Comparison of ENCODE assay signal across 1 cellular context in the genomic region with DNA sequence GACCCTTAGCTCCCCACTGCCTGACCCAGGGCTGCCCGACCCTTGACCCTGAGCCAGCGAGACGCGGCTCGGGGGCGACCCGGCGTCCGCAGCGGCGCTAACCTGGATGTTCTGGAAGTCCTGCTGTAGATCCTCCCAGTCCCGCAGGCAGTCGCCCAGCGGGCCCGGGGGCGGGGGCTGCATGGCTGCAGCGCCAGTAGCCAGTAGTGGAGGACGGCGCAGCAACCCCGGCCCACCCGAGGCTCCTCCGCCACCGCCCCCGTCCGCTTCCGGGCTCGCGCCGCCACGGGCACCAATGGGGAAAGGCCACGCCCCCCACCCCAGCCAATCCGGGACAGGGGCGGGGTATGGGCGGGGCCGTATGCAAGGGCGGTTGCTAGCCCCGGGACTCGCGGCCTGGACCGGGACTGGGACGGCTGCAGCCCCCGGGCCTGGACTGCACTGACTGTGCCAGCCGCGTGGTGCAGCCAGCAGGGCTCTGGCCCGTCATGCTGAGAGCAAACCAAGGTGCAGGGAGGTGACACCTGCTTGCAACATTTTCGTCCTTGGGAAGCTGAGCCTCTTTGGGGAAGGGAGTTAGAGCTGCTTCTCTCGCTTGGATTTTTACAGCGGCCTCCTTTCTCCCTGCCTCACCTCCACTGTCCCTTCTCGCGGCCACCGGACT.
A peak's percentile ranks its signal among the peaks of the same experiment; 100 is the strongest.
TF ChIP-seq lines count a peak whose summit lies in the region.

A gene (minus strand): TSS at position 208 of the 664 bp plus-strand sequence. CDS start 25 bp downstream, at position 183.

TF ChIP-seq in HepG2, 621 proteins besides CTCF, POLR2A, EP300 and RAD21 (continued from another document and continues in another):
- TF ChIP-seq ZNF652 (CRISPR knock-in tag; IDR thresholded peaks at IDR 0.05; ENCODE audit: borderline replicate concordance, low read depth): no peak
- no peak; the same call in none of the 2 replicates for TF ChIP-seq ZNF746 (CRISPR knock-in tag; IDR thresholded peaks at IDR 0.05)
- TF ChIP-seq NFKB2 (CRISPR knock-in tag; IDR thresholded peaks at IDR 0.05; ENCODE audit: borderline replicate concordance): 0 out of 2 replicates have a peak, but pooled peaks have one; percentile 71
- TF ChIP-seq, protein P1, sequence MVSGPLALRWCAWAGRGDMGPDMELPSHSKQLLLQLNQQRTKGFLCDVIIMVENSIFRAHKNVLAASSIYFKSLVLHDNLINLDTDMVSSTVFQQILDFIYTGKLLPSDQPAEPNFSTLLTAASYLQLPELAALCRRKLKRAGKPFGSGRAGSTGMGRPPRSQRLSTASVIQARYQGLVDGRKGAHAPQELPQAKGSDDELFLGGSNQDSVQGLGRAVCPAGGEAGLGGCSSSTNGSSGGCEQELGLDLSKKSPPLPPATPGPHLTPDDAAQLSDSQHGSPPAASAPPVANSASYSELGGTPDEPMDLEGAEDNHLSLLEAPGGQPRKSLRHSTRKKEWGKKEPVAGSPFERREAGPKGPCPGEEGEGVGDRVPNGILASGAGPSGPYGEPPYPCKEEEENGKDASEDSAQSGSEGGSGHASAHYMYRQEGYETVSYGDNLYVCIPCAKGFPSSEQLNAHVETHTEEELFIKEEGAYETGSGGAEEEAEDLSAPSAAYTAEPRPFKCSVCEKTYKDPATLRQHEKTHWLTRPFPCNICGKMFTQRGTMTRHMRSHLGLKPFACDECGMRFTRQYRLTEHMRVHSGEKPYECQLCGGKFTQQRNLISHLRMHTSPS (CRISPR knock-in tag; IDR thresholded peaks at IDR 0.05; ENCODE audit: low read depth): peak; percentile 68; the same call in 1 of the 2 replicates
- peak; percentile 94 for TF ChIP-seq SP4 (CRISPR knock-in tag; IDR thresholded peaks at IDR 0.05)
- no peak for TF ChIP-seq ZSCAN12 (CRISPR knock-in tag; IDR thresholded peaks at IDR 0.05)
- TF ChIP-seq, protein P2, sequence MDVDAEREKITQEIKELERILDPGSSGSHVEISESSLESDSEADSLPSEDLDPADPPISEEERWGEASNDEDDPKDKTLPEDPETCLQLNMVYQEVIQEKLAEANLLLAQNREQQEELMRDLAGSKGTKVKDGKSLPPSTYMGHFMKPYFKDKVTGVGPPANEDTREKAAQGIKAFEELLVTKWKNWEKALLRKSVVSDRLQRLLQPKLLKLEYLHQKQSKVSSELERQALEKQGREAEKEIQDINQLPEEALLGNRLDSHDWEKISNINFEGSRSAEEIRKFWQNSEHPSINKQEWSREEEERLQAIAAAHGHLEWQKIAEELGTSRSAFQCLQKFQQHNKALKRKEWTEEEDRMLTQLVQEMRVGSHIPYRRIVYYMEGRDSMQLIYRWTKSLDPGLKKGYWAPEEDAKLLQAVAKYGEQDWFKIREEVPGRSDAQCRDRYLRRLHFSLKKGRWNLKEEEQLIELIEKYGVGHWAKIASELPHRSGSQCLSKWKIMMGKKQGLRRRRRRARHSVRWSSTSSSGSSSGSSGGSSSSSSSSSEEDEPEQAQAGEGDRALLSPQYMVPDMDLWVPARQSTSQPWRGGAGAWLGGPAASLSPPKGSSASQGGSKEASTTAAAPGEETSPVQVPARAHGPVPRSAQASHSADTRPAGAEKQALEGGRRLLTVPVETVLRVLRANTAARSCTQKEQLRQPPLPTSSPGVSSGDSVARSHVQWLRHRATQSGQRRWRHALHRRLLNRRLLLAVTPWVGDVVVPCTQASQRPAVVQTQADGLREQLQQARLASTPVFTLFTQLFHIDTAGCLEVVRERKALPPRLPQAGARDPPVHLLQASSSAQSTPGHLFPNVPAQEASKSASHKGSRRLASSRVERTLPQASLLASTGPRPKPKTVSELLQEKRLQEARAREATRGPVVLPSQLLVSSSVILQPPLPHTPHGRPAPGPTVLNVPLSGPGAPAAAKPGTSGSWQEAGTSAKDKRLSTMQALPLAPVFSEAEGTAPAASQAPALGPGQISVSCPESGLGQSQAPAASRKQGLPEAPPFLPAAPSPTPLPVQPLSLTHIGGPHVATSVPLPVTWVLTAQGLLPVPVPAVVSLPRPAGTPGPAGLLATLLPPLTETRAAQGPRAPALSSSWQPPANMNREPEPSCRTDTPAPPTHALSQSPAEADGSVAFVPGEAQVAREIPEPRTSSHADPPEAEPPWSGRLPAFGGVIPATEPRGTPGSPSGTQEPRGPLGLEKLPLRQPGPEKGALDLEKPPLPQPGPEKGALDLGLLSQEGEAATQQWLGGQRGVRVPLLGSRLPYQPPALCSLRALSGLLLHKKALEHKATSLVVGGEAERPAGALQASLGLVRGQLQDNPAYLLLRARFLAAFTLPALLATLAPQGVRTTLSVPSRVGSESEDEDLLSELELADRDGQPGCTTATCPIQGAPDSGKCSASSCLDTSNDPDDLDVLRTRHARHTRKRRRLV (CRISPR knock-in tag; IDR thresholded peaks at IDR 0.05): peak; percentile 75; the same call in 1 of the 2 replicates
- TF ChIP-seq RFXAP (CRISPR knock-in tag; IDR thresholded peaks at IDR 0.05; ENCODE audit: borderline replicate concordance): peak; percentile 98
- no peak for TF ChIP-seq ZNF780A (CRISPR knock-in tag; IDR thresholded peaks at IDR 0.05)
- TF ChIP-seq ONECUT2 (CRISPR knock-in tag; IDR thresholded peaks at IDR 0.05): no peak
- TF ChIP-seq, protein P3, sequence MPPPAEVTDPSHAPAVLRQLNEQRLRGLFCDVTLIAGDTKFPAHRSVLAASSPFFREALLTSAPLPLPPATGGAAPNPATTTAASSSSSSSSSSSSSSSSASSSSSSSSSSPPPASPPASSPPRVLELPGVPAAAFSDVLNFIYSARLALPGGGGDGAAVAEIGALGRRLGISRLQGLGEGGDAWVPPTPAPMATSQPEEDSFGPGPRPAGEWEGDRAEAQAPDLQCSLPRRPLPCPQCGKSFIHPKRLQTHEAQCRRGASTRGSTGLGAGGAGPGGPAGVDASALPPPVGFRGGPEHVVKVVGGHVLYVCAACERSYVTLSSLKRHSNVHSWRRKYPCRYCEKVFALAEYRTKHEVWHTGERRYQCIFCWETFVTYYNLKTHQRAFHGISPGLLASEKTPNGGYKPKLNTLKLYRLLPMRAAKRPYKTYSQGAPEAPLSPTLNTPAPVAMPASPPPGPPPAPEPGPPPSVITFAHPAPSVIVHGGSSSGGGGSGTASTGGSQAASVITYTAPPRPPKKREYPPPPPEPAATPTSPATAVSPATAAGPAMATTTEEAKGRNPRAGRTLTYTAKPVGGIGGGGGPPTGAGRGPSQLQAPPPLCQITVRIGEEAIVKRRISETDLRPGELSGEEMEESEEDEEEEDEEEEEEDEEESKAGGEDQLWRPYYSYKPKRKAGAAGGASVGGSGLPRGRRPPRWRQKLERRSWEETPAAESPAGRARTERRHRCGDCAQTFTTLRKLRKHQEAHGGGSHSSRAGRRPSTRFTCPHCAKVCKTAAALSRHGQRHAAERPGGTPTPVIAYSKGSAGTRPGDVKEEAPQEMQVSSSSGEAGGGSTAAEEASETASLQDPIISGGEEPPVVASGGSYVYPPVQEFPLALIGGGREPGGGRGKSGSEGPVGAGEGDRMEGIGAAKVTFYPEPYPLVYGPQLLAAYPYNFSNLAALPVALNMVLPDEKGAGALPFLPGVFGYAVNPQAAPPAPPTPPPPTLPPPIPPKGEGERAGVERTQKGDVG (CRISPR knock-in tag; IDR thresholded peaks at IDR 0.05; ENCODE audit: borderline replicate concordance): no peak
- no peak for TF ChIP-seq U2AF1 (optimal IDR thresholded peaks at IDR 0.05; ENCODE audit: low read depth, low read length)
- no peak for TF ChIP-seq NR3C1 (CRISPR knock-in tag; IDR thresholded peaks at IDR 0.05)
- TF ChIP-seq SOX5 (CRISPR knock-in tag; IDR thresholded peaks at IDR 0.05; ENCODE audit: borderline replicate concordance): peak; percentile 16; the same call in 1 of the 2 replicates
- no peak for TF ChIP-seq ZNF543 (CRISPR knock-in tag; IDR thresholded peaks at IDR 0.05)
- TF ChIP-seq NFATC3 (CRISPR knock-in tag; IDR thresholded peaks at IDR 0.05): no peak
- TF ChIP-seq TBX3 (IDR thresholded peaks at IDR 0.05; ENCODE audit: borderline replicate concordance): 0 out of 2 replicates have a peak, but pooled peaks have one; percentile 10
- TF ChIP-seq, protein P4, sequence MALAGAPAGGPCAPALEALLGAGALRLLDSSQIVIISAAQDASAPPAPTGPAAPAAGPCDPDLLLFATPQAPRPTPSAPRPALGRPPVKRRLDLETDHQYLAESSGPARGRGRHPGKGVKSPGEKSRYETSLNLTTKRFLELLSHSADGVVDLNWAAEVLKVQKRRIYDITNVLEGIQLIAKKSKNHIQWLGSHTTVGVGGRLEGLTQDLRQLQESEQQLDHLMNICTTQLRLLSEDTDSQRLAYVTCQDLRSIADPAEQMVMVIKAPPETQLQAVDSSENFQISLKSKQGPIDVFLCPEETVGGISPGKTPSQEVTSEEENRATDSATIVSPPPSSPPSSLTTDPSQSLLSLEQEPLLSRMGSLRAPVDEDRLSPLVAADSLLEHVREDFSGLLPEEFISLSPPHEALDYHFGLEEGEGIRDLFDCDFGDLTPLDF (CRISPR knock-in tag; IDR thresholded peaks at IDR 0.05): peak; percentile 29; the same call in 1 of the 2 replicates
- no peak for TF ChIP-seq NFE2L2 (IDR thresholded peaks at IDR 0.05; ENCODE audit: low read length)
- TF ChIP-seq ZFAT (CRISPR knock-in tag; conservative IDR thresholded peaks at IDR 0.05): no peak
- TF ChIP-seq ZNF768 (CRISPR knock-in tag; IDR thresholded peaks at IDR 0.05): peak; percentile 73; the same call in 1 of the 2 replicates
- TF ChIP-seq ZNF737 (CRISPR knock-in tag; IDR thresholded peaks at IDR 0.05; ENCODE audit: borderline replicate concordance): no peak
- TF ChIP-seq KLF16 (CRISPR knock-in tag; IDR thresholded peaks at IDR 0.05): peak in 1 of 2 experiments; percentile 79; a peak in 2 of 4 replicates
- TF ChIP-seq ZBTB3 (CRISPR knock-in tag; IDR thresholded peaks at IDR 0.05; ENCODE audit: borderline replicate concordance, low read depth): no peak
- TF ChIP-seq, protein P5, sequence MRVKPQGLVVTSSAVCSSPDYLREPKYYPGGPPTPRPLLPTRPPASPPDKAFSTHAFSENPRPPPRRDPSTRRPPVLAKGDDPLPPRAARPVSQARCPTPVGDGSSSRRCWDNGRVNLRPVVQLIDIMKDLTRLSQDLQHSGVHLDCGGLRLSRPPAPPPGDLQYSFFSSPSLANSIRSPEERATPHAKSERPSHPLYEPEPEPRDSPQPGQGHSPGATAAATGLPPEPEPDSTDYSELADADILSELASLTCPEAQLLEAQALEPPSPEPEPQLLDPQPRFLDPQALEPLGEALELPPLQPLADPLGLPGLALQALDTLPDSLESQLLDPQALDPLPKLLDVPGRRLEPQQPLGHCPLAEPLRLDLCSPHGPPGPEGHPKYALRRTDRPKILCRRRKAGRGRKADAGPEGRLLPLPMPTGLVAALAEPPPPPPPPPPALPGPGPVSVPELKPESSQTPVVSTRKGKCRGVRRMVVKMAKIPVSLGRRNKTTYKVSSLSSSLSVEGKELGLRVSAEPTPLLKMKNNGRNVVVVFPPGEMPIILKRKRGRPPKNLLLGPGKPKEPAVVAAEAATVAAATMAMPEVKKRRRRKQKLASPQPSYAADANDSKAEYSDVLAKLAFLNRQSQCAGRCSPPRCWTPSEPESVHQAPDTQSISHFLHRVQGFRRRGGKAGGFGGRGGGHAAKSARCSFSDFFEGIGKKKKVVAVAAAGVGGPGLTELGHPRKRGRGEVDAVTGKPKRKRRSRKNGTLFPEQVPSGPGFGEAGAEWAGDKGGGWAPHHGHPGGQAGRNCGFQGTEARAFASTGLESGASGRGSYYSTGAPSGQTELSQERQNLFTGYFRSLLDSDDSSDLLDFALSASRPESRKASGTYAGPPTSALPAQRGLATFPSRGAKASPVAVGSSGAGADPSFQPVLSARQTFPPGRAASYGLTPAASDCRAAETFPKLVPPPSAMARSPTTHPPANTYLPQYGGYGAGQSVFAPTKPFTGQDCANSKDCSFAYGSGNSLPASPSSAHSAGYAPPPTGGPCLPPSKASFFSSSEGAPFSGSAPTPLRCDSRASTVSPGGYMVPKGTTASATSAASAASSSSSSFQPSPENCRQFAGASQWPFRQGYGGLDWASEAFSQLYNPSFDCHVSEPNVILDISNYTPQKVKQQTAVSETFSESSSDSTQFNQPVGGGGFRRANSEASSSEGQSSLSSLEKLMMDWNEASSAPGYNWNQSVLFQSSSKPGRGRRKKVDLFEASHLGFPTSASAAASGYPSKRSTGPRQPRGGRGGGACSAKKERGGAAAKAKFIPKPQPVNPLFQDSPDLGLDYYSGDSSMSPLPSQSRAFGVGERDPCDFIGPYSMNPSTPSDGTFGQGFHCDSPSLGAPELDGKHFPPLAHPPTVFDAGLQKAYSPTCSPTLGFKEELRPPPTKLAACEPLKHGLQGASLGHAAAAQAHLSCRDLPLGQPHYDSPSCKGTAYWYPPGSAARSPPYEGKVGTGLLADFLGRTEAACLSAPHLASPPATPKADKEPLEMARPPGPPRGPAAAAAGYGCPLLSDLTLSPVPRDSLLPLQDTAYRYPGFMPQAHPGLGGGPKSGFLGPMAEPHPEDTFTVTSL (CRISPR knock-in tag; IDR thresholded peaks at IDR 0.05; ENCODE audit: borderline replicate concordance): no peak
- TF ChIP-seq, protein P6, sequence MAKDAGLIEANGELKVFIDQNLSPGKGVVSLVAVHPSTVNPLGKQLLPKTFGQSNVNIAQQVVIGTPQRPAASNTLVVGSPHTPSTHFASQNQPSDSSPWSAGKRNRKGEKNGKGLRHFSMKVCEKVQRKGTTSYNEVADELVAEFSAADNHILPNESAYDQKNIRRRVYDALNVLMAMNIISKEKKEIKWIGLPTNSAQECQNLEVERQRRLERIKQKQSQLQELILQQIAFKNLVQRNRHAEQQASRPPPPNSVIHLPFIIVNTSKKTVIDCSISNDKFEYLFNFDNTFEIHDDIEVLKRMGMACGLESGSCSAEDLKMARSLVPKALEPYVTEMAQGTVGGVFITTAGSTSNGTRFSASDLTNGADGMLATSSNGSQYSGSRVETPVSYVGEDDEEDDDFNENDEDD (CRISPR knock-in tag; IDR thresholded peaks at IDR 0.05; ENCODE audit: borderline replicate concordance): peak; percentile 55; the same call in 1 of the 2 replicates
- TF ChIP-seq TOPORS (CRISPR knock-in tag; IDR thresholded peaks at IDR 0.05): no peak
- TF ChIP-seq, protein P7, sequence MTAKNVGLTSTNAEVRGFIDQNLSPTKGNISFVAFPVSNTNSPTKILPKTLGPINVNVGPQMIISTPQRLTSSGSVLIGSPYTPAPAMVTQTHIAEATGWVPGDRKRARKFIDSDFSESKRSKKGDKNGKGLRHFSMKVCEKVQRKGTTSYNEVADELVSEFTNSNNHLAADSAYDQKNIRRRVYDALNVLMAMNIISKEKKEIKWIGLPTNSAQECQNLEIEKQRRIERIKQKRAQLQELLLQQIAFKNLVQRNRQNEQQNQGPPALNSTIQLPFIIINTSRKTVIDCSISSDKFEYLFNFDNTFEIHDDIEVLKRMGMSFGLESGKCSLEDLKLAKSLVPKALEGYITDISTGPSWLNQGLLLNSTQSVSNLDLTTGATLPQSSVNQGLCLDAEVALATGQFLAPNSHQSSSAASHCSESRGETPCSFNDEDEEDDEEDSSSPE (CRISPR knock-in tag; IDR thresholded peaks at IDR 0.05): peak; percentile 84
- no peak for TF ChIP-seq ZNF883 (CRISPR knock-in tag; IDR thresholded peaks at IDR 0.05; ENCODE audit: not compliant biosample characterization)
- TF ChIP-seq ZNF850 (CRISPR knock-in tag; conservative IDR thresholded peaks at IDR 0.05): no peak
- no peak for TF ChIP-seq ZNF777 (CRISPR knock-in tag; IDR thresholded peaks at IDR 0.05)
- peak; percentile 59; the same call in 1 of the 2 replicates for TF ChIP-seq ZNF749 (CRISPR knock-in tag; IDR thresholded peaks at IDR 0.05; ENCODE audit: borderline replicate concordance)
- TF ChIP-seq ASH2L (IDR thresholded peaks at IDR 0.05; ENCODE audit: insufficient read length, low read depth, low read length): peak; percentile 1
- no peak for TF ChIP-seq PAWR (CRISPR knock-in tag; IDR thresholded peaks at IDR 0.05; ENCODE audit: borderline replicate concordance)
- peak; percentile 79 for TF ChIP-seq ZNF264 (CRISPR knock-in tag; IDR thresholded peaks at IDR 0.05)
- TF ChIP-seq ZNF678 (CRISPR knock-in tag; IDR thresholded peaks at IDR 0.05): no peak
- peak; percentile 67; the same call in 1 of the 2 replicates for TF ChIP-seq ZNF205 (CRISPR knock-in tag; IDR thresholded peaks at IDR 0.05)
- no peak for TF ChIP-seq ZNF773 (CRISPR knock-in tag; IDR thresholded peaks at IDR 0.05; ENCODE audit: borderline replicate concordance)
